ENCODE assay signal across 8 cellular contexts in genomic region chr17:42517516-42517915, GRCh38. TPM values are rescaled to one million over a fixed set of nuclear protein-coding genes. Genes with fewer than 3 reads are reported as not detected.
DNase-seq lines count a peak whose midpoint lies in the region; ATAC-seq and TF ChIP-seq lines count a peak whose summit lies in the region.

No MANE protein-coding gene starts in this region.

- H3K4me3 ChIP-seq in SK-N-SH (ENCODE audit: low read depth in 2 of 2, low read length in 1 of 2) (no peak overlapping the region; a peak in 1 of 4 replicates), parathyroid adenoma (ENCODE audit: low read depth, low read length) (no peak overlapping the region), thyroid gland (replicated peaks in 1 of 3) (no peak overlapping the region)

- 9% methylated on average over 9 of the region's 9 CpGs for WGBS in SK-N-SH (ENCODE audit: low lambda C conversion rate)
- WGBS in thyroid gland, 2 donors, result 35 to 36% methylated on average over 5 to 9 of the region's 9 CpGs

- POLR2A ChIA-PET in SK-N-SH (lab: Yijun Ruan, JAX), result interaction anchor here (0.6 kb wide), 1 partner anchor 24 kb away, joined by 3 read pairs; no protein-coding TSS in a partner anchor

- H4K20me1 ChIP-seq in SK-N-SH (ENCODE audit: insufficient read depth), result no peaks in the 10 kb centered on the region

- CTCF ChIA-PET in Calu3 (lab: Charles Lee) (interaction anchor here (0.5 to 3.4 kb wide), 22 partner anchors 9 to 174 kb away, joined by 3 to 65 read pairs (median 4); partner anchors contain the start of genes CAVIN1, NAGLU, RETREG3 and STAT3), SK-N-SH (lab: Yijun Ruan, JAX) (interaction anchor here (0.6 to 7.9 kb wide), 22 partner anchors 9 to 464 kb away, joined by 3 to 83 read pairs (median 4); partner anchors contain the start of gene CAVIN1)

- TF ChIP-seq CTCF in Calu3 (IDR thresholded peaks at IDR 0.05; ENCODE audit: unreplicated experiment), result peak; percentile 99
- TF ChIP-seq CTCF in SK-N-SH (IDR thresholded peaks at IDR 0.05), result peak; percentile 98
- peak; percentile 72 for TF ChIP-seq CTCF in parathyroid adenoma (IDR thresholded peaks at IDR 0.05)
- peak; percentile 73 to 86 (median 76) for TF ChIP-seq CTCF in thyroid gland (IDR thresholded peaks at IDR 0.05)

- ATAC-seq in GM21390 (IDR thresholded peaks at IDR 0.05; ENCODE audit: unreplicated experiment), result no peak

- H3K27ac ChIP-seq in SK-N-SH (ENCODE audit: low read depth in 2 of 2, low read length in 1 of 2) (peak overlapping the region; percentile 92 to 100), parathyroid adenoma (peak overlapping the region; percentile 95), thyroid gland (peak overlapping the region in 2 of 3 donors; percentile 93 to 99)

- H3K4me1 ChIP-seq in SK-N-SH (ENCODE audit: control insufficient read depth in 1 of 2, insufficient read depth in 2 of 2, low read depth in 1 of 2, low read length in 1 of 2) (peaks cover 43 to 47% of the 10 kb centered on the region in 2 experiments), parathyroid adenoma (peaks cover 33% of the 10 kb centered on the region), thyroid gland (peaks cover 24 to 68% of the 10 kb centered on the region in 2 donors)

- H3K9me3 ChIP-seq in SK-N-SH (no peaks in the 10 kb centered on the region), parathyroid adenoma (ENCODE audit: control insufficient read depth, low read length) (no peaks in the 10 kb centered on the region), thyroid gland (no peaks in the 10 kb centered on the region)

- H3K36me3 ChIP-seq in SK-N-SH (replicated peaks in 1 of 2; ENCODE audit: control insufficient read depth in 1 of 2, insufficient read depth in 2 of 2, low read length in 1 of 2), result peaks cover 0 to 7% of the 10 kb centered on the region in 2 experiments
- H3K36me3 ChIP-seq in parathyroid adenoma (ENCODE audit: control insufficient read depth, insufficient read depth, low read length), result no peaks in the 10 kb centered on the region
- peaks cover 9 to 22% of the 10 kb centered on the region in 2 donors for H3K36me3 ChIP-seq in thyroid gland

- no peak overlapping the region for H2AFZ ChIP-seq in SK-N-SH (ENCODE audit: low read depth)
- no peak overlapping the region for H2AFZ ChIP-seq in parathyroid adenoma

- peak overlapping the region; percentile 60; the same call in 1 of the 2 replicates for H3K9ac ChIP-seq in SK-N-SH
- no peak overlapping the region for H3K9ac ChIP-seq in parathyroid adenoma

- no peaks in the 10 kb centered on the region for H3K27me3 ChIP-seq in SK-N-SH (ENCODE audit: insufficient read depth)
- H3K27me3 ChIP-seq in parathyroid adenoma (ENCODE audit: control insufficient read depth, insufficient read depth, low read length), result no peaks in the 10 kb centered on the region
- H3K27me3 ChIP-seq in thyroid gland, result no peaks in the 10 kb centered on the region

- H3K4me3 Mint-ChIP-seq in Calu3 (ENCODE audit: low read depth, unreplicated experiment), result no peak overlapping the region

- peaks cover 1% of the 10 kb centered on the region; the same call in 1 of the 2 replicates for H3K79me2 ChIP-seq in SK-N-SH (ENCODE audit: insufficient read depth)
- H3K79me2 ChIP-seq in parathyroid adenoma, result no peaks in the 10 kb centered on the region

- BruUV-seq in Calu3 (replicated peaks; lab: Mats Ljungman, UMichigan), result no TSS peak

- peaks cover 79% of the 10 kb centered on the region for H3K36me3 Mint-ChIP-seq in Calu3 (ENCODE audit: insufficient read depth, unreplicated experiment)

- H3F3A ChIP-seq in SK-N-SH (replicated peaks; ENCODE audit: insufficient read depth), result peaks cover 47% of the 10 kb centered on the region

- H3K27ac Mint-ChIP-seq in Calu3 (ENCODE audit: unreplicated experiment), result peak overlapping the region; percentile 95

- peaks cover 51% of the 10 kb centered on the region for H3K4me1 Mint-ChIP-seq in Calu3 (ENCODE audit: low read depth, unreplicated experiment)

- no peaks in the 10 kb centered on the region for H3K9me3 Mint-ChIP-seq in Calu3 (ENCODE audit: low read depth, unreplicated experiment)

- DNase-seq in Calu3 (peak; percentile 91), KG1 (lab: John Stamatoyannopoulos, UW) (peak; percentile 73), SK-N-SH (peak; percentile 87), germinal center (ENCODE audit: low spot score) (peak; percentile 89), thyroid gland (peak; percentile 70 to 78)
- peak; percentile 83 for DNase-seq in activated naive CD4-positive, alpha-beta T cell treated with Interleukin-2 at 50 U/mL for 16 hours

- H3K4me2 ChIP-seq in SK-N-SH (peak overlapping the region; percentile 81), parathyroid adenoma (ENCODE audit: low read length) (no peak overlapping the region)

- TF ChIP-seq EP300 in SK-N-SH (IDR thresholded peaks at IDR 0.05; ENCODE audit: borderline replicate concordance in 1 of 2, low read depth in 1 of 2, low read length in 1 of 2), result no peak

- intact Hi-C loops in Calu3 (cut with micrococcal nuclease; ENCODE audit: unreplicated experiment), result loop anchor here (2.0 kb wide), 1 partner anchor 195 kb away; no protein-coding TSS in a partner anchor
- intact Hi-C loops in thyroid gland (cut with DNase I), result loop anchor here (5.0 kb wide), 1 partner anchor 95 kb away; the partner anchor contains the start of gene CAVIN1

- TF ChIP-seq RAD21 in SK-N-SH (IDR thresholded peaks at IDR 0.05; ENCODE audit: low read length), result peak; percentile 69

- TF ChIP-seq POLR2A in thyroid gland (IDR thresholded peaks at IDR 0.05), result no peak

- no peaks in the 10 kb centered on the region for H3K27me3 Mint-ChIP-seq in Calu3 (ENCODE audit: unreplicated experiment)

- no peaks in the 10 kb centered on the region for H3K9me2 ChIP-seq in SK-N-SH

TF ChIP-seq in SK-N-SH, 30 proteins besides CTCF, POLR2A, EP300 and RAD21:
- peak; percentile 53 for TF ChIP-seq CHD2 (IDR thresholded peaks at IDR 0.05; ENCODE audit: low read length, partially characterized antibody)
- TF ChIP-seq SMC3 (IDR thresholded peaks at IDR 0.05; ENCODE audit: low read depth, low read length), result peak; percentile 75
- no peak for TF ChIP-seq GABPA (IDR thresholded peaks at IDR 0.05; ENCODE audit: low read depth)
- peak; percentile 47; the same call in 1 of the 2 replicates for TF ChIP-seq RCOR1 (IDR thresholded peaks at IDR 0.05; ENCODE audit: low read length)
- no peak for TF ChIP-seq USF2 (IDR thresholded peaks at IDR 0.05; ENCODE audit: borderline replicate concordance, low read depth, low read length)
- peak; percentile 25; the same call in 1 of the 2 replicates for TF ChIP-seq NFIC (IDR thresholded peaks at IDR 0.05; ENCODE audit: borderline replicate concordance)
- no peak for TF ChIP-seq ZBTB33 (IDR thresholded peaks at IDR 0.05; ENCODE audit: borderline replicate concordance, low read depth)
- no peak for TF ChIP-seq TEAD4 (IDR thresholded peaks at IDR 0.05; ENCODE audit: borderline replicate concordance, insufficient read depth)
- peak; percentile 55; the same call in 1 of the 2 replicates for TF ChIP-seq SIN3A (IDR thresholded peaks at IDR 0.05; ENCODE audit: borderline replicate concordance, low read depth, low read length)

RNA-seq across cellular contexts. Expression of gene NAGLU, which starts 18.5 kb away (rescaled TPM):
- total RNA-seq in Calu3 (2022) (53.8 and 59.1 TPM in 2 replicates), thyroid gland (100 to 1,000 TPM in 2 of 4 donors, 10 to 100 TPM in 2; 56.7 to 140 (median 101) TPM)
- 25.0 and 33.9 TPM in 2 replicates for polyA plus RNA-seq in SK-N-SH (2012; rRNA removed)
- 11.8 and 23.1 TPM in 2 replicates for polyA plus RNA-seq in SK-N-SH (2012; cell fraction: cytosol; rRNA removed)
- polyA plus RNA-seq in SK-N-SH (2012; cell fraction: nucleus; rRNA removed), result 87.3 and 99.7 TPM in 2 replicates

RNA-seq across cellular contexts. Expression of gene HSD17B1, which starts 35.2 kb away (rescaled TPM):
- total RNA-seq in Calu3 (2022), result 0.88 and 1.0 TPM in 2 replicates
- 1.2 and 1.3 TPM in 2 replicates for polyA plus RNA-seq in SK-N-SH (2012; rRNA removed)
- polyA plus RNA-seq in SK-N-SH (2012; cell fraction: cytosol; rRNA removed), result 0.49 and 0.83 TPM in 2 replicates
- polyA plus RNA-seq in SK-N-SH (2012; cell fraction: nucleus; rRNA removed), result 2.2 and 3.7 TPM in 2 replicates
- total RNA-seq in thyroid gland, result 1 to 10 TPM in 2 of 4 donors, under 1 TPM in 2; 0.21 to 4.1 (median 1.3) TPM

RNA-seq across cellular contexts. Expression of gene COASY, which starts 44.4 kb away (rescaled TPM):
- total RNA-seq in Calu3 (2022), result 159 and 163 TPM in 2 replicates
- 56.6 and 69.4 TPM in 2 replicates for polyA plus RNA-seq in SK-N-SH (2012; rRNA removed)
- 32.0 and 48.4 TPM in 2 replicates for polyA plus RNA-seq in SK-N-SH (2012; cell fraction: cytosol; rRNA removed)
- 145 and 151 TPM in 2 replicates for polyA plus RNA-seq in SK-N-SH (2012; cell fraction: nucleus; rRNA removed)
- total RNA-seq in thyroid gland, result 10 to 100 TPM; 32.7 to 60.9 (median 48.7) TPM

RNA-seq across cellular contexts. Expression of gene MLX, which starts 49.4 kb away (rescaled TPM):
- total RNA-seq in Calu3 (2022) (65.0 and 69.8 TPM in 2 replicates), thyroid gland (10 to 100 TPM; 47.0 to 62.8 (median 52.9) TPM)
- 44.5 and 66.4 TPM in 2 replicates for polyA plus RNA-seq in SK-N-SH (2012; rRNA removed)
- polyA plus RNA-seq in SK-N-SH (2012; cell fraction: cytosol; rRNA removed), result 33.1 and 41.8 TPM in 2 replicates
- 154 and 172 TPM in 2 replicates for polyA plus RNA-seq in SK-N-SH (2012; cell fraction: nucleus; rRNA removed)

RNA-seq across cellular contexts. Expression of gene ATP6V0A1, which starts 58.8 kb away (rescaled TPM):
- 140 and 141 TPM in 2 replicates for total RNA-seq in Calu3 (2022)
- 31.7 and 37.1 TPM in 2 replicates for polyA plus RNA-seq in SK-N-SH (2012; rRNA removed)
- 19.4 and 24.0 TPM in 2 replicates for polyA plus RNA-seq in SK-N-SH (2012; cell fraction: cytosol; rRNA removed)
- polyA plus RNA-seq in SK-N-SH (2012; cell fraction: nucleus; rRNA removed), result 161 and 199 TPM in 2 replicates
- 100 to 1,000 TPM in 2 of 4 donors, 10 to 100 TPM in 2; 75.5 to 195 (median 121) TPM for total RNA-seq in thyroid gland
